Comparison of ENCODE assay signal across 12 cellular contexts in genomic region chr1:151012684-151013471, GRCh38. TPM values are rescaled to one million over a fixed set of nuclear protein-coding genes. Genes with fewer than 3 reads are reported as not detected.
DNase-seq lines count a peak whose midpoint lies in the region; ATAC-seq and TF ChIP-seq lines count a peak whose summit lies in the region.
"Had no signal": no experiment of that assay in that cellular context is flagged by ENCODE, and none has a peak within 500 bp of the region (broad histone marks: within the 10 kb centered on the region; RNA-seq: fewer than 3 reads in every experiment).

No MANE protein-coding gene starts in this region.

- H3K4me1 ChIP-seq in endocrine pancreas (ENCODE audit: control insufficient read depth, insufficient read depth, low read length) (peaks cover 13% of the 10 kb centered on the region), lung (ENCODE audit: control insufficient read depth in 2 of 2, insufficient read depth in 2 of 2, low read length in 2 of 2) (peaks cover 2 to 10% of the 10 kb centered on the region in 2 donors), stomach smooth muscle (ENCODE audit: control insufficient read depth, insufficient read depth, low read length) (peaks cover 20% of the 10 kb centered on the region), endodermal cell (ENCODE audit: control insufficient read depth, insufficient read depth, low read length) (peaks cover 6% of the 10 kb centered on the region)

- no peaks in the 10 kb centered on the region for H3K9me3 Mint-ChIP-seq in endodermal cell
- H3K9me3 Mint-ChIP-seq: H9 had no signal

- no peak for TF ChIP-seq CTCF in lung (IDR thresholded peaks at IDR 0.05; ENCODE audit: control extremely low read depth, extremely low read depth)
- no peak for TF ChIP-seq CTCF in endodermal cell (conservative IDR thresholded peaks at IDR 0.05)

- H3K36me3 Mint-ChIP-seq in endodermal cell (ENCODE audit: low read depth) = no peaks in the 10 kb centered on the region

- no peaks in the 10 kb centered on the region for H3K36me3 ChIP-seq in endocrine pancreas (ENCODE audit: control insufficient read depth, insufficient read depth, low read length)
- H3K36me3 ChIP-seq in lung (ENCODE audit: control insufficient read depth in 2 of 2, insufficient read depth in 2 of 2, low read length in 2 of 2) = peaks cover 3 to 4% of the 10 kb centered on the region in 2 donors
- no peaks in the 10 kb centered on the region for H3K36me3 ChIP-seq in stomach smooth muscle (ENCODE audit: control insufficient read depth in 2 of 2, insufficient read depth in 2 of 2, low read length in 2 of 2)
- no peaks in the 10 kb centered on the region for H3K36me3 ChIP-seq in endodermal cell (ENCODE audit: control insufficient read depth, insufficient read depth, low read length)

- 84 to 91% methylated on average over 14 of the region's 14 CpGs for WGBS in lung, 2 donors
- WGBS in endodermal cell (ENCODE audit: insufficient coverage in 1 of 2, insufficient read length in 1 of 2), 2 experiments = 93 to 96% methylated on average over 7 to 14 of the region's 14 CpGs

- H3K27ac Mint-ChIP-seq in endodermal cell = no peak overlapping the region
- H3K27ac Mint-ChIP-seq: H9 had no signal

- H3K27ac ChIP-seq in lung (ENCODE audit: low read depth in 1 of 2, low read length in 1 of 2) (peak overlapping the region; percentile 62 to 88), stomach smooth muscle (ENCODE audit: low read length) (peak overlapping the region; percentile 58), endodermal cell (ENCODE audit: low read depth, low read length) (no peak overlapping the region)

- H3K9me3 ChIP-seq in endocrine pancreas (ENCODE audit: control insufficient read depth, low read length) (no peaks in the 10 kb centered on the region), lung (ENCODE audit: control insufficient read depth in 2 of 2, insufficient read depth in 1 of 2, low read length in 1 of 2) (no peaks in the 10 kb centered on the region), stomach smooth muscle (ENCODE audit: control insufficient read depth in 2 of 2, low read length in 2 of 2) (no peaks in the 10 kb centered on the region), endodermal cell (ENCODE audit: control insufficient read depth, low read length) (no peaks in the 10 kb centered on the region)

- peak; percentile 64 for DNase-seq in HuH-7.5 (ENCODE audit: low spot score)
- no peak for DNase-seq in lung (ENCODE audit: low spot score)
- DNase-seq in T-helper 1 cell = no peak
- DNase-seq in NCI-H510A treated with DMSO at 0.1 percent for 48 hours (lab: John Stamatoyannopoulos, UW) = no peak
- DNase-seq in endodermal cell = no peak
- DNase-seq: activated naive CD4-positive, alpha-beta T cell treated with Interleukin-2 at 50 U/mL for 16 hours; H9 had no signal

- ATAC-seq in lung (ENCODE audit: insufficient read depth, low FRiP score) (no peak), GM21390 (IDR thresholded peaks at IDR 0.05; ENCODE audit: unreplicated experiment) (no peak)

- H3K27me3 ChIP-seq in endocrine pancreas (ENCODE audit: control insufficient read depth, insufficient read depth, low read length) = no peaks in the 10 kb centered on the region
- H3K27me3 ChIP-seq in lung (ENCODE audit: control insufficient read depth, insufficient read depth) = no peaks in the 10 kb centered on the region
- H3K27me3 ChIP-seq in stomach smooth muscle (ENCODE audit: control insufficient read depth in 1 of 2, insufficient read depth in 2 of 2, low read length in 2 of 2) = no peaks in the 10 kb centered on the region
- H3K27me3 ChIP-seq in endodermal cell (ENCODE audit: control insufficient read depth, insufficient read depth, low read length, poor library complexity, severe bottlenecking) = no peaks in the 10 kb centered on the region

- no peak overlapping the region for H3K4me3 Mint-ChIP-seq in endodermal cell
- H3K4me3 Mint-ChIP-seq: H9 had no signal

- no peaks in the 10 kb centered on the region for H3K27me3 Mint-ChIP-seq in endodermal cell (ENCODE audit: insufficient read depth)

- H3K4me1 Mint-ChIP-seq in endodermal cell = peaks cover 9% of the 10 kb centered on the region

- H3K9ac ChIP-seq in endocrine pancreas (ENCODE audit: control insufficient read depth, insufficient read depth, low read length) = no peak overlapping the region
- peak overlapping the region in 1 of 2 donors; percentile 29 for H3K9ac ChIP-seq in stomach smooth muscle (ENCODE audit: low read length in 2 of 2)
- no peak overlapping the region for H3K9ac ChIP-seq in endodermal cell (ENCODE audit: extremely low read depth, low read length, poor library complexity, severe bottlenecking)

- H3K4me3 ChIP-seq in endocrine pancreas (ENCODE audit: control insufficient read depth, insufficient read depth, low read length) (peak overlapping the region; percentile 27), lung (no peak overlapping the region), stomach smooth muscle (ENCODE audit: low read length in 2 of 2) (no peak overlapping the region), endodermal cell (ENCODE audit: low read length) (no peak overlapping the region)

RNA-seq across cellular contexts. Expression of gene PRUNE1, which starts 4.6 kb away (rescaled TPM):
- total RNA-seq in lung = 10 to 100 TPM; 12.9 to 20.6 TPM
- 10 to 100 TPM in 1 of 2 donors, 1 to 10 TPM in 1; 8.7 to 12.5 TPM for polyA plus RNA-seq in lung
- total RNA-seq in endodermal cell = 10 to 100 TPM; 23.8 to 29.3 TPM
- polyA plus RNA-seq in endodermal cell (2013, experiment 1 of 2) = 25.6 TPM
- polyA plus RNA-seq in endodermal cell (2013, experiment 2 of 2) = 22.5 TPM

RNA-seq across cellular contexts. Expression of gene MINDY1, which starts 6.2 kb away (rescaled TPM):
- total RNA-seq in lung (10 to 100 TPM; 23.4 to 31.0 TPM), endodermal cell (10 to 100 TPM in 1 of 2 donors, 1 to 10 TPM in 1; 8.6 to 10.8 TPM)
- 10 to 100 TPM in 1 of 2 donors, 1 to 10 TPM in 1; 7.8 to 10.1 TPM for polyA plus RNA-seq in lung
- polyA plus RNA-seq in endodermal cell (2013, experiment 1 of 2) = 17.8 TPM
- polyA plus RNA-seq in endodermal cell (2013, experiment 2 of 2) = 15.8 TPM

RNA-seq across cellular contexts. Expression of gene BNIPL, which starts 23.5 kb away (rescaled TPM):
- total RNA-seq in lung = 1 to 10 TPM; 2.8 to 8.6 TPM
- polyA plus RNA-seq in lung = 10 to 100 TPM in 1 of 2 donors, 1 to 10 TPM in 1; 1.9 to 12.2 TPM
- 1 to 10 TPM; 1.6 to 2.9 TPM for total RNA-seq in endodermal cell
- 0.46 TPM for polyA plus RNA-seq in endodermal cell (2013, experiment 1 of 2)
- 0.87 TPM for polyA plus RNA-seq in endodermal cell (2013, experiment 2 of 2)

RNA-seq across cellular contexts. Expression of gene ANXA9, which starts 30.8 kb away (rescaled TPM):
- total RNA-seq in lung = 1 to 10 TPM in 1 of 2 donors, under 1 TPM in 1; 0.68 to 1.0 TPM
- 1 to 10 TPM in 1 of 2 donors, under 1 TPM in 1; 0.37 to 1.3 TPM for polyA plus RNA-seq in lung
- not detected for total RNA-seq in endodermal cell
- 0.50 TPM for polyA plus RNA-seq in endodermal cell (2013, experiment 1 of 2)
- polyA plus RNA-seq in endodermal cell (2013, experiment 2 of 2) = 0.12 TPM
- total RNA-seq: dermis microvascular lymphatic vessel endothelial cell, RPMI7951 had no signal

RNA-seq across cellular contexts. Expression of gene C1orf56, which starts 34.7 kb away (rescaled TPM):
- total RNA-seq in lung (1 to 10 TPM; 4.3 to 4.9 TPM), endodermal cell (1 to 10 TPM; 4.7 to 6.6 TPM)
- polyA plus RNA-seq in lung = 1 to 10 TPM; 2.3 to 3.5 TPM
- polyA plus RNA-seq in endodermal cell (2013, experiment 1 of 2) = 4.9 TPM
- 6.3 TPM for polyA plus RNA-seq in endodermal cell (2013, experiment 2 of 2)
